11 cellular contexts compared by ENCODE assay signal in the genomic region with DNA sequence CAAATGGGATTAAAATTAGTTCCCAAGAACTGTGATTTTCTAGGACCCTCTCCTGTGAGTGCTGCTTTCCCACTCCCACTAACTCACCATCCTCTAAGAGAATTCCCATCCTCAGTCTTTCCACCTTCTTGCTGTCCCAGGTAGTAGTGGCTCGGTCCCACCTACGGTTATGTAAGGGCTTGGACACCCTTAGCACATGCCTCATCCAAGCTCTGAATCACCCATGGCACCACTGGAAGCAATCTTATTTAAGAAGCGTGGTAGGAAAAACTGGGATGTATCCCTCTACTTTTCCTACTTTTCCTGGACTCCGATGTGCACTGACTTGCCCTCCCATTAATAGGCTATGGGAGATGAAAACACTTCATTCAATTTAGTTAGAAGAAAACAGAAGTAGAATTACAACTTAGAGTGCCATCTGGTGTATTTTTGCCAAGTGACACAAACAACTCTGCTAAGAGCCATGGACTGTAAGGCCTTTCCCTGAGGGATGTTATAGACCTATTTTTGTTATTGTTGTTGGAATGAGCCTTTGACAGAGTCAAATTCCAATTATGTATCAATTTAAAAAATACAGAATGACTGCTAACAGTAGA. TPM values are rescaled to one million over a fixed set of nuclear protein-coding genes. Genes with fewer than 3 reads are reported as not detected.
DNase-seq lines count a peak whose midpoint lies in the region; ATAC-seq, FAIRE-seq and TF ChIP-seq lines count a peak whose summit lies in the region.
"Had no signal": no experiment of that assay in that cellular context is flagged by ENCODE, and none has a peak within 500 bp of the region (broad histone marks: within the 10 kb centered on the region; RNA-seq: fewer than 3 reads in every experiment).

No MANE protein-coding gene starts in this region.

- H3K27ac ChIP-seq in HCT116 (ENCODE audit: low read depth, low read length), result no peak overlapping the region
- no peak overlapping the region for H3K27ac ChIP-seq in RWPE2 (ENCODE audit: poor library complexity, severe bottlenecking)
- no peak overlapping the region for H3K27ac ChIP-seq in kidney (ENCODE audit: low read depth in 2 of 2, low read length in 2 of 2)
- H3K27ac ChIP-seq in dorsolateral prefrontal cortex, result no peak overlapping the region
- H3K27ac ChIP-seq: HL-60 had no signal

- H3K4me1 ChIP-seq in HCT116 (ENCODE audit: control insufficient read depth in 1 of 2, insufficient read depth in 2 of 2, low read length in 2 of 2) (no peaks in the 10 kb centered on the region), RWPE2 (ENCODE audit: insufficient read depth, poor library complexity, severe bottlenecking) (peaks cover 3% of the 10 kb centered on the region), kidney (ENCODE audit: control insufficient read depth in 1 of 2, insufficient read depth in 1 of 2, low read depth in 1 of 2, low read length in 2 of 2) (no peaks in the 10 kb centered on the region)

- H4K20me1 ChIP-seq in HCT116 (ENCODE audit: insufficient read depth), result no peaks in the 10 kb centered on the region

- H3K27me3 ChIP-seq in HCT116 (ENCODE audit: insufficient read depth, low read length) (no peaks in the 10 kb centered on the region), RWPE2 (ENCODE audit: insufficient read depth, poor library complexity, severe bottlenecking) (no peaks in the 10 kb centered on the region), dorsolateral prefrontal cortex (peaks cover 0 to 4% (median 0%) of the 10 kb centered on the region in 45 donors)

- H3K9me3 ChIP-seq in HCT116 (ENCODE audit: control insufficient read depth in 1 of 2, insufficient read depth in 1 of 2, low read depth in 1 of 2, low read length in 2 of 2) (no peaks in the 10 kb centered on the region), RWPE2 (ENCODE audit: severe bottlenecking) (no peaks in the 10 kb centered on the region), kidney (ENCODE audit: control insufficient read depth in 1 of 2, low read length in 2 of 2) (no peaks in the 10 kb centered on the region)

- no TSS peak for BruUV-seq in HCT116 (replicated peaks; lab: Mats Ljungman, UMichigan)

- intact Hi-C loops in HCT116 (cut with micrococcal nuclease) (loop anchor here (1.0 kb wide), 1 partner anchor 30 kb away; no protein-coding TSS in a partner anchor), kidney (cut with DNase I) (no loop called here), dorsolateral prefrontal cortex (cut with DNase I) (loop anchor here in 1 of 2 donors (10.0 kb wide), 1 partner anchor 129 kb away; a partner anchor contains a TSS)

- peak; percentile 69 for DNase-seq in AML-193 (lab: John Stamatoyannopoulos, UW)
- DNase-seq in HCT116 (ENCODE audit: low read depth, low spot score), result no peak
- DNase-seq in RWPE2 (ENCODE audit: low spot score), result no peak
- no peak for DNase-seq in kidney
- DNase-seq in dorsolateral prefrontal cortex, result no peak
- DNase-seq: activated CD4-positive, alpha-beta T cell treated with anti-CD3 and anti-CD28 coated beads, Interleukin-2, amount 50 U/mL, for 48 hours had no signal

- ATAC-seq in HCT116 (peak; percentile 67), RWPE2 (ENCODE audit: low read depth) (peak; percentile 58; the same call in 1 of the 3 replicates), GM18861 (IDR thresholded peaks at IDR 0.05; ENCODE audit: unreplicated experiment) (no peak), HG02885 (IDR thresholded peaks at IDR 0.05; ENCODE audit: poor library complexity, unreplicated experiment) (no peak), HG03432 (IDR thresholded peaks at IDR 0.05; ENCODE audit: unreplicated experiment) (no peak)

- no peak overlapping the region for H3K9ac ChIP-seq in HCT116 (ENCODE audit: low read length)
- H3K9ac ChIP-seq in kidney (ENCODE audit: low read length in 2 of 2), result no peak overlapping the region

- no peak for TF ChIP-seq POLR2A in HCT116 (IDR thresholded peaks at IDR 0.05; ENCODE audit: borderline replicate concordance, extremely low read depth, insufficient read depth, insufficient read length)

- H3K79me2 ChIP-seq in HCT116 (ENCODE audit: insufficient read depth, low read length), result no peaks in the 10 kb centered on the region

- no peaks in the 10 kb centered on the region for H3K36me3 ChIP-seq in HCT116 (ENCODE audit: control insufficient read depth in 1 of 2, insufficient read depth in 2 of 2, low read length in 2 of 2)
- no peaks in the 10 kb centered on the region for H3K36me3 ChIP-seq in RWPE2 (ENCODE audit: low read depth)
- no peaks in the 10 kb centered on the region for H3K36me3 ChIP-seq in kidney (ENCODE audit: control insufficient read depth in 1 of 2, insufficient read depth in 2 of 2, low read length in 2 of 2)

- TF ChIP-seq CTCF in HCT116 (IDR thresholded peaks at IDR 0.05 in 2 of 3, conservative IDR thresholded peaks at IDR 0.05 in 1 of 3; ENCODE audit: borderline replicate concordance in 1 of 3, insufficient read depth in 1 of 3, low read depth in 2 of 3, low read length in 2 of 3) (peak; percentile 26 to 73 (median 33); a peak in 4 of 6 replicates), RWPE2 (IDR thresholded peaks at IDR 0.05; ENCODE audit: poor library complexity, severe bottlenecking) (peak; percentile 54), kidney (IDR thresholded peaks at IDR 0.05; ENCODE audit: borderline replicate concordance, extremely low read depth, insufficient read depth) (peak; percentile 25), dorsolateral prefrontal cortex (IDR thresholded peaks at IDR 0.05 in 54 of 56, conservative IDR thresholded peaks at IDR 0.05 in 2 of 56; ENCODE audit: low read depth in 1 of 56, partially characterized antibody in 56 of 56) (peak in 13 of 56 donors; percentile 9 to 41 (median 22))

- CTCF ChIA-PET in HCT116 (lab: Charles Lee), result interaction anchor here (1.2 to 1.8 kb wide), 2 partner anchors 29 to 300 kb away, joined by 4 to 7 read pairs; no protein-coding TSS in a partner anchor

- peak; percentile 75 for TF ChIP-seq RAD21 in HCT116 (IDR thresholded peaks at IDR 0.05; ENCODE audit: low read depth)

- H3K4me2 ChIP-seq in HCT116 (ENCODE audit: low read length), result no peak overlapping the region

- peaks cover 3% of the 10 kb centered on the region; the same call in 1 of the 2 replicates for H3K9me2 ChIP-seq in HCT116 (ENCODE audit: insufficient read depth)

- no peak for FAIRE-seq in kidney (lab: Jason Lieb, UNC)

- RAD21 ChIA-PET in HCT116 (lab: Charles Lee; ENCODE audit: low non-redundant PET in 1 of 2, low total read pairs in 2 of 2, uncharacterized antibody in 2 of 2, unreplicated experiment in 2 of 2), result interaction anchor here (0.7 to 1.2 kb wide), 2 partner anchors 29 to 30 kb away, joined by 3 read pairs; no protein-coding TSS in a partner anchor

- no peak overlapping the region for H3K4me3 ChIP-seq in HCT116 (replicated peaks in 1 of 2; ENCODE audit: low read depth in 1 of 2, low read length in 2 of 2)
- H3K4me3 ChIP-seq in RWPE2 (ENCODE audit: severe bottlenecking), result no peak overlapping the region
- no peak overlapping the region for H3K4me3 ChIP-seq in kidney (ENCODE audit: low read length in 2 of 2)
- no peak overlapping the region for H3K4me3 ChIP-seq in dorsolateral prefrontal cortex

- no peak overlapping the region for H2AFZ ChIP-seq in HCT116 (ENCODE audit: low read depth, low read length, poor library complexity, severe bottlenecking)

- POLR2A ChIA-PET in HCT116 (lab: Charles Lee), result no interaction called here

TF ChIP-seq in HCT116, 20 proteins besides CTCF, POLR2A, EP300 and RAD21:
- TF ChIP-seq ELF1 (IDR thresholded peaks at IDR 0.05; ENCODE audit: borderline replicate concordance, low read depth) (no peak), ZNF274 (IDR thresholded peaks at IDR 0.05; ENCODE audit: low read depth, low read length) (no peak), POLR2AphosphoS5 (IDR thresholded peaks at IDR 0.05; ENCODE audit: low read depth, low read length) (no peak), TCF7L2 (IDR thresholded peaks at IDR 0.05; ENCODE audit: borderline replicate concordance, extremely low read depth, insufficient read depth, insufficient read length) (no peak), JUND (IDR thresholded peaks at IDR 0.05) (no peak), ZFX (IDR thresholded peaks at IDR 0.05) (no peak), CEBPB (IDR thresholded peaks at IDR 0.05; ENCODE audit: low read depth) (no peak)
- TF ChIP-seq, protein P1, sequence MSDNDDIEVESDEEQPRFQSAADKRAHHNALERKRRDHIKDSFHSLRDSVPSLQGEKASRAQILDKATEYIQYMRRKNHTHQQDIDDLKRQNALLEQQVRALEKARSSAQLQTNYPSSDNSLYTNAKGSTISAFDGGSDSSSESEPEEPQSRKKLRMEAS (IDR thresholded peaks at IDR 0.05), result no peak
TF ChIP-seq in HCT116: peak in this region for 0.

RNA-seq across cellular contexts. Expression of a gene that starts 13.7 kb away (rescaled TPM):
- 2.3 TPM for total RNA-seq in HCT116 (2021; ENCODE audit: unreplicated experiment)
- polyA plus RNA-seq in HCT116 (2012), result 1.9 and 2.5 TPM in 2 replicates
- 3.6 TPM for total RNA-seq in kidney
- polyA plus RNA-seq in kidney (ENCODE audit: insufficient read depth, low read depth, low replicate concordance), result 6.5 TPM
- total RNA-seq in dorsolateral prefrontal cortex, result 1 to 10 TPM in 29 of 120 experiments, under 1 TPM in 51, not detected in 40; 0.21 to 5.8 (median 0.75) TPM
- total RNA-seq: neural crest cell had no signal

RNA-seq across cellular contexts. Expression of a gene that starts 14.7 kb away (rescaled TPM):
- total RNA-seq in HCT116 (2021; ENCODE audit: unreplicated experiment) (11.0 TPM), kidney (6.9 TPM), dorsolateral prefrontal cortex (10 to 100 TPM; 18.3 to 63.7 (median 43.9) TPM)
- polyA plus RNA-seq in HCT116 (2012), result 5.9 and 7.5 TPM in 2 replicates
- 3.0 TPM for polyA plus RNA-seq in kidney (ENCODE audit: insufficient read depth, low read depth, low replicate concordance)

Comparison
In these comparisons a context has a peak if more than half of its experiments do, and no peak if none do; other contexts are left out.
1. DNase-seq: peak in AML-193 (2 of 2); none in HCT116 (single experiment), RWPE2 (single experiment), kidney (single experiment) and dorsolateral prefrontal cortex (0 of 10).
2. ATAC-seq: peak in HCT116 (single experiment) and RWPE2 (single experiment); none in GM18861 (single experiment), HG02885 (single experiment) and HG03432 (single experiment).